In the genomic region with DNA sequence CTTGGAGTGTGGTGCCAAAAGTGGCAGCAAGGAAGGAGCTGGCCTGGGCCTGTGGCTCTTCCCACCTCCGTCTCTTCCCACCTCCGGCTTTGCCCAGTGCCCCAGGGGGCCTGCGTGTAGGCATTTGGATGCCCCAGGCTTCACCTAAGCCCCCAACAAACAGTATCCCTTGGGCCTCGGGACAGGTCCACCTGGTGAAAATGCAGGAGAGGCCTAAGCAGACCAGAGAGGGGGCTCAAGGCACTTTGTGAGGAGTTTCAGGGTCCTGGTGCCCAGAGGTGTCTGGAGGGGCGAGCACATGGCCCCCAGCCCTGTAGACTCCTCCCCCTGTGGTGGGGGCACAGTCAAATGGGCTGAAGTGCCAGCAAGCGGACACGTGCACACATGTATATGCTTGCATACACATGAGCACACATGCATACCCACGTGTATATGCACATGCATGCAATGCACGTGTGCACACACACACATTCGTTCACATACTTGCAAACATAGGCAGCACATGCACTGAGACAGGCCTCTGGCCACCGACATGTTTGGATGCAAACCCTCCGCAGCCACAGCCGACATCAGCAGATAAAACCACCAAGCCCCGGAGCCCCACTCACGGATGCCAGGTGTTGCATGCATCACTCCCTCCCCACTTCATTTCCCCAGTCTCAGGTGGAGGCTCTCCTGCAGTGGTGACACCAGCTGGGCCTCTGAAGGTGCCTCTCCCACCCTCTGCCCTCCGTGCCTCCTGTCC, we compare ENCODE assay signal across 14 cellular contexts.
DNase-seq lines count a peak whose midpoint lies in the region; ATAC-seq, FAIRE-seq and TF ChIP-seq lines count a peak whose summit lies in the region.
"Had no signal": no experiment of that assay in that cellular context is flagged by ENCODE, and none has a peak within 500 bp of the region (broad histone marks: within the 10 kb centered on the region; RNA-seq: fewer than 3 reads in every experiment).

No MANE protein-coding gene starts in this region.

- peaks cover 9% of the 10 kb centered on the region for H3K4me1 Mint-ChIP-seq in WTC11
- H3K4me1 Mint-ChIP-seq: CD4-positive, CD25-positive, alpha-beta regulatory T cell had no signal

- H3K36me3 Mint-ChIP-seq in WTC11, result peaks cover 5% of the 10 kb centered on the region
- H3K36me3 Mint-ChIP-seq: CD4-positive, CD25-positive, alpha-beta regulatory T cell had no signal

- DNase-seq in HTR-8/SVneo (ENCODE audit: insufficient read length, low spot score) (no peak), WTC11 (ENCODE audit: low spot score) (peak; percentile 5), left lobe of liver (ENCODE audit: low spot score) (peak; percentile 36), sigmoid colon (peak; percentile 39), amniotic stem cell (lab: John Stamatoyannopoulos, UW) (no peak), Kasumi-1 (lab: John Stamatoyannopoulos, UW) (no peak)
- DNase-seq: CD4-positive, CD25-positive, alpha-beta regulatory T cell; DMS53; HCEC 1CT; NCI-H226; PC-3; SHP77 treated with DMSO at 0.1 percent for 48 hours had no signal

- ATAC-seq in WTC11 (no peak), left lobe of liver (no peak), HG03571 (IDR thresholded peaks at IDR 0.05; ENCODE audit: unreplicated experiment) (no peak)
- ATAC-seq: K562, PC-3 had no signal

- no peak overlapping the region for H3K4me3 Mint-ChIP-seq in WTC11
- H3K4me3 Mint-ChIP-seq: CD4-positive, CD25-positive, alpha-beta regulatory T cell had no signal

- POLR2A ChIA-PET in WTC11 (lab: Charles Lee), result interaction anchor here (0.6 kb wide), 1 partner anchor 215 kb away, joined by 3 read pairs; no protein-coding TSS in a partner anchor

- H3K27ac Mint-ChIP-seq in WTC11, result no peak overlapping the region
- H3K27ac Mint-ChIP-seq: CD4-positive, CD25-positive, alpha-beta regulatory T cell had no signal

- H3K4me3 ChIP-seq in sigmoid colon, result no peak overlapping the region
- H3K4me3 ChIP-seq: K562 had no signal

- H3K9me3 ChIP-seq in sigmoid colon, result no peaks in the 10 kb centered on the region

- H3K27me3 ChIP-seq in sigmoid colon, result peaks cover 0 to 20% (median 12%) of the 10 kb centered on the region in 3 donors

- no peak for TF ChIP-seq EP300 in sigmoid colon (IDR thresholded peaks at IDR 0.05)

- CTCF ChIA-PET in WTC11 (lab: Charles Lee), result no interaction called here

- no peak for TF ChIP-seq POLR2A in sigmoid colon (IDR thresholded peaks at IDR 0.05)

- peak; percentile 95 for FAIRE-seq in HTR-8/SVneo (lab: Jason Lieb, UNC)
- FAIRE-seq: K562 had no signal

- no peak overlapping the region for H3K27ac ChIP-seq in sigmoid colon

- H3K4me1 ChIP-seq in sigmoid colon, result no peaks in the 10 kb centered on the region

- intact Hi-C loops in sigmoid colon (cut with DNase I), result no loop called here

- H3K9me3 Mint-ChIP-seq in WTC11, result no peaks in the 10 kb centered on the region

- WGBS in sigmoid colon, 2 donors, result 82 to 83% methylated on average over 16 of the region's 16 CpGs

- H3K27me3 Mint-ChIP-seq in WTC11 (ENCODE audit: low read depth), result no peaks in the 10 kb centered on the region
- H3K27me3 Mint-ChIP-seq: CD4-positive, CD25-positive, alpha-beta regulatory T cell had no signal

- TF ChIP-seq CTCF in WTC11 (IDR thresholded peaks at IDR 0.05) (no peak), sigmoid colon (IDR thresholded peaks at IDR 0.05) (no peak)

- no peaks in the 10 kb centered on the region for H3K36me3 ChIP-seq in sigmoid colon

TF ChIP-seq in WTC11, 78 proteins besides CTCF, POLR2A, EP300 and RAD21 (continues in another document):
- TF ChIP-seq FOXP4 (CRISPR knock-in tag; IDR thresholded peaks at IDR 0.05) (no peak), MXD4 (CRISPR knock-in tag; IDR thresholded peaks at IDR 0.05; ENCODE audit: borderline replicate concordance) (no peak), GRHL2 (CRISPR knock-in tag; IDR thresholded peaks at IDR 0.05; ENCODE audit: insufficient replicate concordance, severe bottlenecking) (no peak), SMAD3 (CRISPR knock-in tag; IDR thresholded peaks at IDR 0.05; ENCODE audit: borderline replicate concordance) (no peak), MYBL2 (CRISPR knock-in tag; IDR thresholded peaks at IDR 0.05) (no peak), ESRRA (CRISPR knock-in tag; IDR thresholded peaks at IDR 0.05; ENCODE audit: borderline replicate concordance) (no peak), ZNF425 (CRISPR knock-in tag; conservative IDR thresholded peaks at IDR 0.05) (no peak), OVOL2 (CRISPR knock-in tag; IDR thresholded peaks at IDR 0.05; ENCODE audit: borderline replicate concordance) (no peak), RORB (CRISPR knock-in tag; IDR thresholded peaks at IDR 0.05) (no peak)
- TF ChIP-seq, protein P1, sequence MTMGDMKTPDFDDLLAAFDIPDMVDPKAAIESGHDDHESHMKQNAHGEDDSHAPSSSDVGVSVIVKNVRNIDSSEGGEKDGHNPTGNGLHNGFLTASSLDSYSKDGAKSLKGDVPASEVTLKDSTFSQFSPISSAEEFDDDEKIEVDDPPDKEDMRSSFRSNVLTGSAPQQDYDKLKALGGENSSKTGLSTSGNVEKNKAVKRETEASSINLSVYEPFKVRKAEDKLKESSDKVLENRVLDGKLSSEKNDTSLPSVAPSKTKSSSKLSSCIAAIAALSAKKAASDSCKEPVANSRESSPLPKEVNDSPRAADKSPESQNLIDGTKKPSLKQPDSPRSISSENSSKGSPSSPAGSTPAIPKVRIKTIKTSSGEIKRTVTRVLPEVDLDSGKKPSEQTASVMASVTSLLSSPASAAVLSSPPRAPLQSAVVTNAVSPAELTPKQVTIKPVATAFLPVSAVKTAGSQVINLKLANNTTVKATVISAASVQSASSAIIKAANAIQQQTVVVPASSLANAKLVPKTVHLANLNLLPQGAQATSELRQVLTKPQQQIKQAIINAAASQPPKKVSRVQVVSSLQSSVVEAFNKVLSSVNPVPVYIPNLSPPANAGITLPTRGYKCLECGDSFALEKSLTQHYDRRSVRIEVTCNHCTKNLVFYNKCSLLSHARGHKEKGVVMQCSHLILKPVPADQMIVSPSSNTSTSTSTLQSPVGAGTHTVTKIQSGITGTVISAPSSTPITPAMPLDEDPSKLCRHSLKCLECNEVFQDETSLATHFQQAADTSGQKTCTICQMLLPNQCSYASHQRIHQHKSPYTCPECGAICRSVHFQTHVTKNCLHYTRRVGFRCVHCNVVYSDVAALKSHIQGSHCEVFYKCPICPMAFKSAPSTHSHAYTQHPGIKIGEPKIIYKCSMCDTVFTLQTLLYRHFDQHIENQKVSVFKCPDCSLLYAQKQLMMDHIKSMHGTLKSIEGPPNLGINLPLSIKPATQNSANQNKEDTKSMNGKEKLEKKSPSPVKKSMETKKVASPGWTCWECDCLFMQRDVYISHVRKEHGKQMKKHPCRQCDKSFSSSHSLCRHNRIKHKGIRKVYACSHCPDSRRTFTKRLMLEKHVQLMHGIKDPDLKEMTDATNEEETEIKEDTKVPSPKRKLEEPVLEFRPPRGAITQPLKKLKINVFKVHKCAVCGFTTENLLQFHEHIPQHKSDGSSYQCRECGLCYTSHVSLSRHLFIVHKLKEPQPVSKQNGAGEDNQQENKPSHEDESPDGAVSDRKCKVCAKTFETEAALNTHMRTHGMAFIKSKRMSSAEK (CRISPR knock-in tag; IDR thresholded peaks at IDR 0.05; ENCODE audit: borderline replicate concordance), result no peak
- TF ChIP-seq, protein P2, sequence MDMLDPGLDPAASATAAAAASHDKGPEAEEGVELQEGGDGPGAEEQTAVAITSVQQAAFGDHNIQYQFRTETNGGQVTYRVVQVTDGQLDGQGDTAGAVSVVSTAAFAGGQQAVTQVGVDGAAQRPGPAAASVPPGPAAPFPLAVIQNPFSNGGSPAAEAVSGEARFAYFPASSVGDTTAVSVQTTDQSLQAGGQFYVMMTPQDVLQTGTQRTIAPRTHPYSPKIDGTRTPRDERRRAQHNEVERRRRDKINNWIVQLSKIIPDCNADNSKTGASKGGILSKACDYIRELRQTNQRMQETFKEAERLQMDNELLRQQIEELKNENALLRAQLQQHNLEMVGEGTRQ (CRISPR knock-in tag; IDR thresholded peaks at IDR 0.05), result no peak

Comparison
In these comparisons a context has a peak if more than half of its experiments do, and no peak if none do; other contexts are left out.
1. DNase-seq: peak in WTC11 (single experiment), left lobe of liver (single experiment) and sigmoid colon (single experiment); none in HTR-8/SVneo (single experiment), amniotic stem cell (single experiment) and Kasumi-1 (0 of 2).